8 cellular contexts compared by ENCODE assay signal in the genomic region with DNA sequence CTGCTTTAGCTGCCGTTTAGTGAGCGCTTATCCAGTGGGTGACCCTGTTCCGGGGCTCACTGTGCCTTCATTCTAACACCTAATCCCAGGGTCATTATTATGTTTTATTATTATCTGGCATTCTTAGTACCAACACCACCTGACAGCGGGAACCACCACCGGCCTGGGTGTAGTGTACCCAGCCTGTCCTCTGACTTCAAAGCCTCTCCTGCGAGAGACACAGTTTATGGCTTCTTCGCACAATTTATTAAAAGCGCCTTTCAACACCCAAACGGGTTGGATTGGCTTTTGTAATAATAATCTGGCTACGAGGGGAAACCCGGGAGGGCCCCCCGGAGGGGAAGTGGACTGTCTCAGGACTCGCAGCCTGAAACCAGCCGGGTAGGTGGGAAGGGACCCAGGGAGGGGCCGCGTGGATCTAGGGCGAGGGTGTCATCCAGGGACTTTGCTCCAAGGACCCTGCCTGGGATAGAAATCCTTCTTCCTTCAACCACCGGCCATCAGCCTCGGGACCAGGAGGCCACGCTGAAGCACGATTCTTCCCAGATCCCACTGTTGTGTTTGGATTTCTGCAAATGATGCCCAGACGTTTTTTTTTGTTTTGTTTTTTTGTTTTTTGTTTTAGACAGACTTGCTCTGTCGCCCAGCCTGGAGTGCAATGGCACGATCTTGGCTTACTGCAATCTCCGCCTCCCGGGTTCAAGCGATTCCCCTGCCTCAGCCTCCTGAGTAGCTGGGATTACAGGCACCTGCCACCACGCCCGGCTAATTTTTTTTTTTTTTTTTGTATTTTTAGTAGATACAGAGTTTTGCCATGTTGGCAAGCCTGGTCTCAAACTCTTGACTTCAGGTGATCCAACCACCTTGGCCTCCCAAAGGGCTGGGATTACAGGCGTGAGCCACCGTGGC. TPM values are rescaled to one million over a fixed set of nuclear protein-coding genes. Genes with fewer than 3 reads are reported as not detected.
DNase-seq lines count a peak whose midpoint lies in the region; ATAC-seq and TF ChIP-seq lines count a peak whose summit lies in the region.

No MANE protein-coding gene starts in this region.

- H4K20me1 ChIP-seq in BLaER1 (peaks cover 19% of the 10 kb centered on the region), Loucy (ENCODE audit: insufficient read depth, low read length, poor library complexity, severe bottlenecking) (peaks cover 21% of the 10 kb centered on the region)

- peaks cover 37% of the 10 kb centered on the region for H3K27me3 Mint-ChIP-seq in nephron progenitor cell (ENCODE audit: low read depth, poor library complexity)

- no peak for ATAC-seq in GM21717 (IDR thresholded peaks at IDR 0.05; ENCODE audit: unreplicated experiment)
- no peak for ATAC-seq in GM19397 (IDR thresholded peaks at IDR 0.05; ENCODE audit: unreplicated experiment)

- H3K27me3 ChIP-seq in BLaER1: no peaks in the 10 kb centered on the region
- H3K27me3 ChIP-seq in Loucy (ENCODE audit: insufficient read depth, low read length, poor library complexity, severe bottlenecking): no peaks in the 10 kb centered on the region

- no peak for TF ChIP-seq CTCF in Loucy (conservative IDR thresholded peaks at IDR 0.05; ENCODE audit: low read length)
- no peak for TF ChIP-seq CTCF in nephron progenitor cell (IDR thresholded peaks at IDR 0.05)

- no peaks in the 10 kb centered on the region for H3F3A ChIP-seq in Loucy (ENCODE audit: low read depth)

- H3K4me1 Mint-ChIP-seq in nephron progenitor cell: peaks cover 14% of the 10 kb centered on the region

- peak overlapping the region; percentile 87; the same call in 1 of the 2 replicates for H2AFZ ChIP-seq in Loucy (ENCODE audit: low read length)

- H3K4me3 ChIP-seq in BLaER1 (peak overlapping the region; percentile 89), Loucy (ENCODE audit: low read length, poor library complexity, severe bottlenecking) (peak overlapping the region; percentile 86)

- H3K9me3 ChIP-seq in BLaER1 (no peaks in the 10 kb centered on the region), Loucy (ENCODE audit: insufficient read depth, low read depth, low read length) (no peaks in the 10 kb centered on the region)

- H3K36me3 ChIP-seq in BLaER1: peaks cover 7% of the 10 kb centered on the region
- H3K36me3 ChIP-seq in Loucy (ENCODE audit: insufficient read depth, low read length): no peaks in the 10 kb centered on the region

- H3K9ac ChIP-seq in BLaER1 (peak overlapping the region; percentile 93), Loucy (ENCODE audit: low read depth, low read length, poor library complexity, severe bottlenecking) (peak overlapping the region; percentile 99)

- no peak overlapping the region for H3K27ac Mint-ChIP-seq in nephron progenitor cell

- H3K4me3 Mint-ChIP-seq in nephron progenitor cell: peak overlapping the region; percentile 81

- peaks cover 31% of the 10 kb centered on the region for H3K4me1 ChIP-seq in BLaER1
- H3K4me1 ChIP-seq in Loucy (ENCODE audit: insufficient read depth, low read length, poor library complexity, severe bottlenecking): peaks cover 16% of the 10 kb centered on the region

- DNase-seq in cerebellum (ENCODE audit: low spot score): peak; percentile 26
- no peak for DNase-seq in nephron progenitor cell
- DNase-seq in NCI-H446 treated with DMSO at 0.1 percent for 48 hours (lab: John Stamatoyannopoulos, UW): no peak
- no peak for DNase-seq in NCI-H2107 (lab: John Stamatoyannopoulos, UW)

- peaks cover 28% of the 10 kb centered on the region for H3K79me2 ChIP-seq in Loucy (ENCODE audit: insufficient read depth, low read length)

- H3K36me3 Mint-ChIP-seq in nephron progenitor cell (ENCODE audit: low read depth): no peaks in the 10 kb centered on the region

- peak overlapping the region; percentile 93 for H3K4me2 ChIP-seq in BLaER1
- H3K4me2 ChIP-seq in Loucy (ENCODE audit: low read depth, low read length, poor library complexity, severe bottlenecking): peak overlapping the region; percentile 97

- H3K9me3 Mint-ChIP-seq in nephron progenitor cell: no peaks in the 10 kb centered on the region

- H3K27ac ChIP-seq in BLaER1: peak overlapping the region; percentile 90

- no peaks in the 10 kb centered on the region for H3K9me2 ChIP-seq in Loucy (replicated peaks; ENCODE audit: low read depth, low read length)

RNA-seq across cellular contexts. Expression of gene ZBTB7A, which starts 1.6 kb away (rescaled TPM):
- 3.5 TPM for total RNA-seq in cerebellum

RNA-seq across cellular contexts. Expression of gene MAP2K2, which starts 55.6 kb away (rescaled TPM):
- total RNA-seq in cerebellum: 51.0 TPM
